11 cellular contexts compared by ENCODE assay signal in the genomic region with DNA sequence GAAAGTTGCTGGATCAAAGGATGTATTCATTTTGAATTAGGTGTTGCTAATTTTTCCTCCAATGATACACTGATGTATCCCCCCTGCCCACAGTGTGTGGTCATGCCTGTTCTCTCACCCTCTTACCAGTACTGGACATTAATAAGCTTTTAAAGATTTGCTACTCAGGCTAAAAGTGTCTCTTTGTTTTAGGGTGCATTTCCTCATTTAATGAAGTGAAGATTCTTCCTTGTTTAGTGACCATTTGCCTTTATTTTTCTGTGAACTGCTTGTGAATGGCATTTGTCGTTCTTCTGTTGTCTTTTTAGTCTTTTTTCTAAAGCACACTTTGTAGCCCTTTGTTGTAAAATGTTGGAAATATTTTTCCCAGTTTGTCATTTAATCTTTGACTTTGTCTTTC. TPM values are rescaled to one million over a fixed set of nuclear protein-coding genes. Genes with fewer than 3 reads are reported as not detected.
A peak's percentile ranks its signal among the peaks of the same experiment; 100 is the strongest.
DNase-seq lines count a peak whose midpoint lies in the region; ATAC-seq and TF ChIP-seq lines count a peak whose summit lies in the region.
"Had no signal": no experiment of that assay in that cellular context is flagged by ENCODE, and none has a peak within 500 bp of the region (broad histone marks: within the 10 kb centered on the region; RNA-seq: fewer than 3 reads in every experiment).

No MANE protein-coding gene starts in this region.

- peaks cover 35% of the 10 kb centered on the region for H3K36me3 Mint-ChIP-seq in endodermal cell (ENCODE audit: low read depth)

- peaks cover 86% of the 10 kb centered on the region for H4K20me1 ChIP-seq in DND-41 (ENCODE audit: insufficient read depth, low read length)
- peaks cover 91% of the 10 kb centered on the region for H4K20me1 ChIP-seq in Karpas-422 (ENCODE audit: insufficient read depth, low read depth, low read length)
- H4K20me1 ChIP-seq in neural cell (ENCODE audit: insufficient read depth): peaks cover 15% of the 10 kb centered on the region

- peaks cover 14% of the 10 kb centered on the region for H3F3A ChIP-seq in neural cell (ENCODE audit: insufficient read depth, low read length, poor library complexity, severe bottlenecking)

- H3K27me3 Mint-ChIP-seq in endodermal cell (ENCODE audit: insufficient read depth): no peaks in the 10 kb centered on the region

- H3K9me3 Mint-ChIP-seq in endodermal cell: no peaks in the 10 kb centered on the region

- H3K9me2 ChIP-seq in Karpas-422 (replicated peaks; ENCODE audit: insufficient read depth, low read length) (no peaks in the 10 kb centered on the region), neural cell (ENCODE audit: insufficient read depth, low read length) (no peaks in the 10 kb centered on the region)
- H3K9me2 ChIP-seq: SK-N-SH had no signal

- H3K27ac ChIP-seq in DND-41 (ENCODE audit: low read length) (peak overlapping the region; percentile 59), Karpas-422 (ENCODE audit: low read length) (peak overlapping the region; percentile 1), endodermal cell (ENCODE audit: low read depth, low read length) (no peak overlapping the region), neural cell (ENCODE audit: low read length) (peak overlapping the region; percentile 96)

- TF ChIP-seq CTCF in DND-41 (IDR thresholded peaks at IDR 0.05; ENCODE audit: borderline replicate concordance, extremely low read depth, low read length, poor library complexity, severe bottlenecking): no peak
- no peak for TF ChIP-seq CTCF in endodermal cell (conservative IDR thresholded peaks at IDR 0.05)
- no peak for TF ChIP-seq CTCF in neural cell (IDR thresholded peaks at IDR 0.05; ENCODE audit: poor library complexity, severe bottlenecking)

- 89% methylated on average over 1 of the region's 1 CpG; no CpG with 5 or more reads in 1 of the 2 experiments for WGBS in endodermal cell (ENCODE audit: insufficient coverage in 1 of 2, insufficient read length in 1 of 2), 2 experiments

- H2AFZ ChIP-seq in DND-41 (ENCODE audit: low read depth, low read length) (no peak overlapping the region), Karpas-422 (ENCODE audit: low read length) (no peak overlapping the region), neural cell (ENCODE audit: low read depth, low read length) (peak overlapping the region; percentile 5)

- H3K79me2 ChIP-seq in DND-41 (ENCODE audit: insufficient read depth, low read length) (peaks cover 100% of the 10 kb centered on the region), Karpas-422 (ENCODE audit: low read length) (peaks cover 98% of the 10 kb centered on the region), neural cell (replicated peaks; ENCODE audit: insufficient read depth, low read length) (peaks cover 98% of the 10 kb centered on the region)

- peak overlapping the region; percentile 7 to 81; a peak in 3 of 4 replicates for H3K4me3 ChIP-seq in DND-41 (ENCODE audit: low read depth in 1 of 2, low read length in 2 of 2)
- H3K4me3 ChIP-seq in Karpas-422 (ENCODE audit: low read length): peak overlapping the region; percentile 85
- H3K4me3 ChIP-seq in endodermal cell (ENCODE audit: low read length): peak overlapping the region; percentile 95
- H3K4me3 ChIP-seq in neural cell (ENCODE audit: low read length): peak overlapping the region; percentile 75
- H3K4me3 ChIP-seq: spleen had no signal

- H3K4me2 ChIP-seq in DND-41 (ENCODE audit: insufficient read depth, low read length) (peak overlapping the region; percentile 83), Karpas-422 (ENCODE audit: low read depth, low read length, poor library complexity, severe bottlenecking) (peak overlapping the region; percentile 96), neural cell (ENCODE audit: low read length) (peak overlapping the region; percentile 79)
- H3K4me2 ChIP-seq: SK-N-SH had no signal

- H3K36me3 ChIP-seq in DND-41 (ENCODE audit: insufficient read depth, low read length) (peaks cover 79% of the 10 kb centered on the region), Karpas-422 (ENCODE audit: insufficient read depth, low read length) (peaks cover 68% of the 10 kb centered on the region), endodermal cell (ENCODE audit: control insufficient read depth, insufficient read depth, low read length) (peaks cover 65% of the 10 kb centered on the region), neural cell (ENCODE audit: insufficient read depth, low read length) (no peaks in the 10 kb centered on the region)

- H3K4me1 Mint-ChIP-seq in endodermal cell: peaks cover 40% of the 10 kb centered on the region

- ATAC-seq in DND-41 (ENCODE audit: insufficient read depth, low read depth) (no peak), GM21423 (IDR thresholded peaks at IDR 0.05; ENCODE audit: unreplicated experiment) (no peak), GM18498 (IDR thresholded peaks at IDR 0.05; ENCODE audit: unreplicated experiment) (no peak), GM19452 (IDR thresholded peaks at IDR 0.05; ENCODE audit: unreplicated experiment) (no peak)

- H3K4me3 Mint-ChIP-seq in endodermal cell: no peak overlapping the region

- DNase-seq in DND-41 (no peak), Karpas-422 (no peak), endodermal cell (no peak)
- DNase-seq: NCI-H510A treated with DMSO at 0.1 percent for 48 hours, SK-N-SH, spleen had no signal

- peak overlapping the region; percentile 13 for H3K27ac Mint-ChIP-seq in endodermal cell

- H3K9me3 ChIP-seq in DND-41 (ENCODE audit: insufficient read depth, low read length, severe bottlenecking): no peaks in the 10 kb centered on the region
- no peaks in the 10 kb centered on the region for H3K9me3 ChIP-seq in Karpas-422 (ENCODE audit: low read length)
- no peaks in the 10 kb centered on the region for H3K9me3 ChIP-seq in endodermal cell (ENCODE audit: control insufficient read depth, low read length)
- no peaks in the 10 kb centered on the region for H3K9me3 ChIP-seq in neural cell (ENCODE audit: low read length)
- H3K9me3 ChIP-seq: SK-N-SH, spleen had no signal

- H3K9ac ChIP-seq in DND-41 (ENCODE audit: low read depth, low read length) (peak overlapping the region; percentile 66), Karpas-422 (ENCODE audit: low read length) (peak overlapping the region; percentile 4; the same call in 1 of the 2 replicates), endodermal cell (ENCODE audit: extremely low read depth, low read length, poor library complexity, severe bottlenecking) (no peak overlapping the region), neural cell (ENCODE audit: low read length) (peak overlapping the region; percentile 50)
- H3K9ac ChIP-seq: SK-N-SH had no signal

- H3K4me1 ChIP-seq in DND-41 (ENCODE audit: insufficient read depth, low read length): peaks cover 84% of the 10 kb centered on the region
- H3K4me1 ChIP-seq in Karpas-422 (ENCODE audit: low read length): peaks cover 70% of the 10 kb centered on the region
- peaks cover 5% of the 10 kb centered on the region for H3K4me1 ChIP-seq in endodermal cell (ENCODE audit: control insufficient read depth, insufficient read depth, low read length)

- no peak for TF ChIP-seq EP300 in neural cell (conservative IDR thresholded peaks at IDR 0.05; ENCODE audit: poor library complexity, severe bottlenecking)

- H3K27me3 ChIP-seq in DND-41 (ENCODE audit: insufficient read depth, low read length, poor library complexity) (no peaks in the 10 kb centered on the region), Karpas-422 (ENCODE audit: low read length) (no peaks in the 10 kb centered on the region), endodermal cell (ENCODE audit: control insufficient read depth, insufficient read depth, low read length, poor library complexity, severe bottlenecking) (no peaks in the 10 kb centered on the region), neural cell (ENCODE audit: insufficient read depth, low read depth, low read length) (no peaks in the 10 kb centered on the region)
- H3K27me3 ChIP-seq: spleen had no signal

- no peak for TF ChIP-seq RAD21 in neural cell (conservative IDR thresholded peaks at IDR 0.05)

TF ChIP-seq in neural cell, 6 proteins besides CTCF, POLR2A, EP300 and RAD21 (continues in another document):
- no peak for TF ChIP-seq TAF1 (IDR thresholded peaks at IDR 0.05; ENCODE audit: low read depth)
- TF ChIP-seq MXI1 (conservative IDR thresholded peaks at IDR 0.05; ENCODE audit: poor library complexity, severe bottlenecking): no peak
- TF ChIP-seq POLR2AphosphoS5 (IDR thresholded peaks at IDR 0.05): no peak
- no peak for TF ChIP-seq EZH2 (IDR thresholded peaks at IDR 0.05; ENCODE audit: borderline replicate concordance, insufficient read depth, low read length, poor library complexity, severe bottlenecking)
- TF ChIP-seq, protein P1, sequence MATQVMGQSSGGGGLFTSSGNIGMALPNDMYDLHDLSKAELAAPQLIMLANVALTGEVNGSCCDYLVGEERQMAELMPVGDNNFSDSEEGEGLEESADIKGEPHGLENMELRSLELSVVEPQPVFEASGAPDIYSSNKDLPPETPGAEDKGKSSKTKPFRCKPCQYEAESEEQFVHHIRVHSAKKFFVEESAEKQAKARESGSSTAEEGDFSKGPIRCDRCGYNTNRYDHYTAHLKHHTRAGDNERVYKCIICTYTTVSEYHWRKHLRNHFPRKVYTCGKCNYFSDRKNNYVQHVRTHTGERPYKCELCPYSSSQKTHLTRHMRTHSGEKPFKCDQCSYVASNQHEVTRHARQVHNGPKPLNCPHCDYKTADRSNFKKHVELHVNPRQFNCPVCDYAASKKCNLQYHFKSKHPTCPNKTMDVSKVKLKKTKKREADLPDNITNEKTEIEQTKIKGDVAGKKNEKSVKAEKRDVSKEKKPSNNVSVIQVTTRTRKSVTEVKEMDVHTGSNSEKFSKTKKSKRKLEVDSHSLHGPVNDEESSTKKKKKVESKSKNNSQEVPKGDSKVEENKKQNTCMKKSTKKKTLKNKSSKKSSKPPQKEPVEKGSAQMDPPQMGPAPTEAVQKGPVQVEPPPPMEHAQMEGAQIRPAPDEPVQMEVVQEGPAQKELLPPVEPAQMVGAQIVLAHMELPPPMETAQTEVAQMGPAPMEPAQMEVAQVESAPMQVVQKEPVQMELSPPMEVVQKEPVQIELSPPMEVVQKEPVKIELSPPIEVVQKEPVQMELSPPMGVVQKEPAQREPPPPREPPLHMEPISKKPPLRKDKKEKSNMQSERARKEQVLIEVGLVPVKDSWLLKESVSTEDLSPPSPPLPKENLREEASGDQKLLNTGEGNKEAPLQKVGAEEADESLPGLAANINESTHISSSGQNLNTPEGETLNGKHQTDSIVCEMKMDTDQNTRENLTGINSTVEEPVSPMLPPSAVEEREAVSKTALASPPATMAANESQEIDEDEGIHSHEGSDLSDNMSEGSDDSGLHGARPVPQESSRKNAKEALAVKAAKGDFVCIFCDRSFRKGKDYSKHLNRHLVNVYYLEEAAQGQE (IDR thresholded peaks at IDR 0.05; ENCODE audit: borderline replicate concordance): no peak

RNA-seq across cellular contexts. Expression of gene MSMO1, which starts 5.0 kb away (rescaled TPM):
- total RNA-seq in Karpas-422 (2014; rRNA removed; shearing (Covaris generic); ENCODE audit: low replicate concordance): 158 and 345 TPM in 2 replicates
- 100 to 1,000 TPM; 106 to 109 TPM for total RNA-seq in endodermal cell
- polyA plus RNA-seq in endodermal cell (2013, experiment 1 of 2): 314 TPM
- polyA plus RNA-seq in endodermal cell (2013, experiment 2 of 2): 329 TPM
- polyA plus RNA-seq in neural cell: 222 and 242 TPM in 2 replicates
- polyA minus RNA-seq in neural cell: 267 and 291 TPM in 2 replicates

RNA-seq across cellular contexts. Expression of gene CPE, which starts 46.3 kb away (rescaled TPM):
- not detected in 2 replicates for total RNA-seq in Karpas-422 (2014; rRNA removed; shearing (Covaris generic); ENCODE audit: low replicate concordance)
- total RNA-seq in endodermal cell: 100 to 1,000 TPM; 237 to 298 TPM
- polyA plus RNA-seq in endodermal cell (2013, experiment 1 of 2): 128 TPM
- polyA plus RNA-seq in endodermal cell (2013, experiment 2 of 2): 134 TPM
- polyA plus RNA-seq in neural cell: 623 and 678 TPM in 2 replicates
- 444 TPM in 2 replicates for polyA minus RNA-seq in neural cell
- total RNA-seq: activated CD8-positive, alpha-beta memory T cell treated with anti-CD3 and anti-CD28 coated beads for 36 hours had no signal

Comparison
In these comparisons a context has a peak if more than half of its experiments do, and no peak if none do; other contexts are left out.
1. H3K4me3 ChIP-seq: peak in every context shown above with its lines; median percentile 95 in endodermal cell; 85 in Karpas-422; 75 in neural cell; 44 in DND-41.
2. RNA of gene CPE, which starts 46.3 kb away (total RNA-seq): 237 to 298 TPM in endodermal cell; not detected in Karpas-422; every median in the first group is over 100 times any median in the second.
3. Peak in every context shown above with its lines, with median percentiles within 50 percentile points of each other: H3K4me2 ChIP-seq.